8 cellular contexts compared by ENCODE assay signal in the genomic region with DNA sequence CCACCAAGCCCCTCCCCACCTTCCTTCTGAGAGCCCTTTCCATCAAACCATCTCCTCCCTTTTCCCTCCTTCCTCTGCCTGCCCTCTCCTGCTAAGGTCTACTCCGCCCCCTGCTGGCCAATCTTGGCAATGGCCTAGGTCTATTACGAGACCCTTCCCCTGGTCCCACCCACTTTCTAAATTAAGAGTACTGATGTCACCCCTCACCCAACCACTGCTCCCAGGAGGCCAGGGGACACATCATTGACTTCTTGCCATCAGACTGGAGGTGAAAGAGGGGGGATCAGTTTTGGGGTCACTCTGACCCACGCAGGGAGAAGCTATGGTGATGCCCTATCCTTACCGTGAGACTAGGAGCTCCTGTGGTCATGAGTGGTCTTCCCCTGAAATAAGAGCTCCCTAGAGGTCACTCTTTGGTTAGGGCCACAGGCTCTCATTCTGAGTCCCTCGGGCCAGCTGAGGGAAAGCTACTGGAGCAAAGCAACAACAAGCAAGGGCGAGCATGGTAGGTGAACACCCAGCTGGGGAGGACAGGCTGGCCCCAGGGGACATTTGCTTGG. TPM values are rescaled to one million over a fixed set of nuclear protein-coding genes. Genes with fewer than 3 reads are reported as not detected.
DNase-seq lines count a peak whose midpoint lies in the region; ATAC-seq and TF ChIP-seq lines count a peak whose summit lies in the region.

No MANE protein-coding gene starts in this region.

- H3K27ac ChIP-seq in KMS-11: no peak overlapping the region
- peak overlapping the region in 1 of 4 donors; percentile 92 for H3K27ac ChIP-seq in esophagus squamous epithelium

- H3K27me3 Mint-ChIP-seq in nephron progenitor cell (ENCODE audit: low read depth, poor library complexity): peaks cover 32% of the 10 kb centered on the region
- H3K27me3 Mint-ChIP-seq in stimulated activated naive CD8-positive, alpha-beta T cell treated with anti-CD3 and anti-CD28 coated beads, Interleukin-15, amount 100 ng/mL, for 72 hours: peaks cover 40% of the 10 kb centered on the region

- no peaks in the 10 kb centered on the region for H4K20me1 ChIP-seq in KMS-11 (ENCODE audit: insufficient read depth)

- H2AFZ ChIP-seq in KMS-11 (ENCODE audit: low read depth): peak overlapping the region; percentile 31

- no peaks in the 10 kb centered on the region for H3K9me3 ChIP-seq in esophagus squamous epithelium

- peaks cover 4% of the 10 kb centered on the region for H3K4me1 ChIP-seq in KMS-11 (ENCODE audit: low read depth, poor library complexity, severe bottlenecking)
- peaks cover 8 to 52% (median 35%) of the 10 kb centered on the region in 3 donors for H3K4me1 ChIP-seq in esophagus squamous epithelium

- no peaks in the 10 kb centered on the region for H3K27me3 ChIP-seq in KMS-11 (ENCODE audit: insufficient read depth, low read depth)
- H3K27me3 ChIP-seq in esophagus squamous epithelium: peaks cover 0 to 5% (median 0%) of the 10 kb centered on the region in 4 donors

- H3K36me3 ChIP-seq in KMS-11 (ENCODE audit: insufficient read depth): no peaks in the 10 kb centered on the region
- no peaks in the 10 kb centered on the region for H3K36me3 ChIP-seq in esophagus squamous epithelium

- no peak overlapping the region for H3K4me2 ChIP-seq in KMS-11

- DNase-seq in CMK (ENCODE audit: low read depth): peak; percentile 49
- DNase-seq in OCI-M1 (lab: John Stamatoyannopoulos, UW): peak; percentile 89
- DNase-seq in activated T-cell treated with anti-CD3 and anti-CD28 coated beads for 24 hours (ENCODE audit: low read depth): peak; percentile 59
- no peak for DNase-seq in esophagus squamous epithelium (lab: John Stamatoyannopoulos, UW)
- peak; percentile 98 for DNase-seq in nephron progenitor cell
- peak; percentile 69 to 72 for DNase-seq in stimulated activated naive CD8-positive, alpha-beta T cell treated with anti-CD3 and anti-CD28 coated beads, Interleukin-15, amount 100 ng/mL, for 72 hours

- H3K4me3 ChIP-seq in KMS-11 (IDR thresholded peaks at IDR 0.05; ENCODE audit: insufficient read depth, low read depth, low read length): no peak overlapping the region
- H3K4me3 ChIP-seq in esophagus squamous epithelium: no peak overlapping the region

- H3K79me2 ChIP-seq in KMS-11 (ENCODE audit: insufficient read depth, low read depth): no peaks in the 10 kb centered on the region

- no peak overlapping the region for H3K27ac Mint-ChIP-seq in nephron progenitor cell
- H3K27ac Mint-ChIP-seq in stimulated activated naive CD8-positive, alpha-beta T cell treated with anti-CD3 and anti-CD28 coated beads, Interleukin-15, amount 100 ng/mL, for 72 hours: no peak overlapping the region

- WGBS in esophagus squamous epithelium, 2 donors: 30 to 48% methylated on average over 3 to 6 of the region's 6 CpGs

- no peak overlapping the region for H3K4me3 Mint-ChIP-seq in nephron progenitor cell
- no peak overlapping the region for H3K4me3 Mint-ChIP-seq in stimulated activated naive CD8-positive, alpha-beta T cell treated with anti-CD3 and anti-CD28 coated beads, Interleukin-15, amount 100 ng/mL, for 72 hours

- TF ChIP-seq POLR2A in esophagus squamous epithelium (IDR thresholded peaks at IDR 0.05): no peak

- H3K4me1 Mint-ChIP-seq in nephron progenitor cell: peaks cover 32% of the 10 kb centered on the region
- peaks cover 8% of the 10 kb centered on the region for H3K4me1 Mint-ChIP-seq in stimulated activated naive CD8-positive, alpha-beta T cell treated with anti-CD3 and anti-CD28 coated beads, Interleukin-15, amount 100 ng/mL, for 72 hours

- H3K36me3 Mint-ChIP-seq in nephron progenitor cell (ENCODE audit: low read depth): no peaks in the 10 kb centered on the region

- ATAC-seq in stimulated activated naive CD8-positive, alpha-beta T cell treated with anti-CD3 and anti-CD28 coated beads, Interleukin-15, amount 100 ng/mL, for 72 hours: peak; percentile 62
- ATAC-seq in HG03565 (IDR thresholded peaks at IDR 0.05; ENCODE audit: unreplicated experiment): no peak

- TF ChIP-seq CTCF in KMS-11 (conservative IDR thresholded peaks at IDR 0.05; ENCODE audit: low read depth, low read length) (peak; percentile 100), esophagus squamous epithelium (IDR thresholded peaks at IDR 0.05) (peak; percentile 90 to 97 (median 94)), nephron progenitor cell (IDR thresholded peaks at IDR 0.05) (peak; percentile 87)

- no peak overlapping the region for H3K9ac ChIP-seq in KMS-11

- intact Hi-C loops in esophagus squamous epithelium (cut with DNase I): loop anchor here (5.0 kb wide), 1 partner anchor 138 kb away; the partner anchor contains the start of gene S100A9

- no peaks in the 10 kb centered on the region for H3K9me3 Mint-ChIP-seq in nephron progenitor cell
- H3K9me3 Mint-ChIP-seq in stimulated activated naive CD8-positive, alpha-beta T cell treated with anti-CD3 and anti-CD28 coated beads, Interleukin-15, amount 100 ng/mL, for 72 hours: no peaks in the 10 kb centered on the region

RNA-seq across cellular contexts. Expression of gene S100A7, which starts 34.6 kb away (rescaled TPM):
- total RNA-seq in esophagus squamous epithelium: 1,000 to 10,000 TPM in 2 of 4 donors, 100 to 1,000 TPM in 1, 1 to 10 TPM in 1; 8.8 to 9,163 (median 3,171) TPM

RNA-seq across cellular contexts. Expression of gene S100A6, which starts 40.7 kb away (rescaled TPM):
- 100 to 1,000 TPM; 270 to 943 (median 394) TPM for total RNA-seq in esophagus squamous epithelium

RNA-seq across cellular contexts. Expression of gene S100A5, which starts 45.7 kb away (rescaled TPM):
- total RNA-seq in esophagus squamous epithelium: not detected

RNA-seq across cellular contexts. Expression of gene S100A4, which starts 50.5 kb away (rescaled TPM):
- 100 to 1,000 TPM in 2 of 4 donors, 10 to 100 TPM in 2; 58.6 to 205 (median 122) TPM for total RNA-seq in esophagus squamous epithelium

RNA-seq across cellular contexts. Expression of gene S100A3, which starts 54.0 kb away (rescaled TPM):
- 10 to 100 TPM in 1 of 4 donors, 1 to 10 TPM in 3; 1.2 to 16.5 (median 9.2) TPM for total RNA-seq in esophagus squamous epithelium
